In genomic region chr7:156607332-156608175, GRCh38 we compare ENCODE assay signal across 12 cellular contexts. TPM values are rescaled to one million over a fixed set of nuclear protein-coding genes. Genes with fewer than 3 reads are reported as not detected.
DNase-seq lines count a peak whose midpoint lies in the region; ATAC-seq and TF ChIP-seq lines count a peak whose summit lies in the region.
"Had no signal": no experiment of that assay in that cellular context is flagged by ENCODE, and none has a peak within 500 bp of the region (broad histone marks: within the 10 kb centered on the region; RNA-seq: fewer than 3 reads in every experiment).

No MANE protein-coding gene starts in this region.

- no peak overlapping the region for H3K27ac Mint-ChIP-seq in activated CD4-positive, alpha-beta T cell treated with anti-CD3 and anti-CD28 coated beads for 36 hours
- H3K27ac Mint-ChIP-seq: mesothelial cell of epicardium had no signal

- H3K9me3 ChIP-seq in ascending aorta: no peaks in the 10 kb centered on the region
- H3K9me3 ChIP-seq in stomach: no peaks in the 10 kb centered on the region
- no peaks in the 10 kb centered on the region for H3K9me3 ChIP-seq in Karpas-422 (ENCODE audit: low read length)

- intact Hi-C loops in activated CD4-positive, alpha-beta T cell treated with anti-CD3 and anti-CD28 coated beads for 36 hours (cut with DNase I, micrococcal nuclease): no loop called here
- intact Hi-C loops in ascending aorta (cut with DNase I) (no loop called here), stomach (cut with DNase I; ENCODE audit: low total_unique reads) (no loop called here)

- CTCF ChIA-PET in activated CD4-positive, alpha-beta T cell treated with anti-CD3 and anti-CD28 coated beads for 36 hours (lab: Charles Lee): interaction anchor here (0.6 kb wide), 1 partner anchor 64 kb away, joined by 3 read pairs; no protein-coding TSS in a partner anchor

- no peaks in the 10 kb centered on the region for H3K9me3 Mint-ChIP-seq in activated CD4-positive, alpha-beta T cell treated with anti-CD3 and anti-CD28 coated beads for 36 hours (ENCODE audit: low read depth)
- H3K9me3 Mint-ChIP-seq: mesothelial cell of epicardium had no signal

- H3K36me3 Mint-ChIP-seq in activated CD4-positive, alpha-beta T cell treated with anti-CD3 and anti-CD28 coated beads for 36 hours (ENCODE audit: low read depth): no peaks in the 10 kb centered on the region
- H3K36me3 Mint-ChIP-seq: mesothelial cell of epicardium had no signal

- 21 to 57% (median 38%) methylated on average over 48 to 84 of the region's 84 CpGs for WGBS in stomach, 5 donors

- TF ChIP-seq CTCF in ascending aorta (IDR thresholded peaks at IDR 0.05) (no peak), kidney epithelial cell (IDR thresholded peaks at IDR 0.05; ENCODE audit: insufficient read depth, low read length, poor library complexity, severe bottlenecking) (no peak), stomach (IDR thresholded peaks at IDR 0.05) (no peak)

- no peak overlapping the region for H3K9ac ChIP-seq in Karpas-422 (ENCODE audit: low read length)

- H2AFZ ChIP-seq in Karpas-422 (ENCODE audit: low read length): no peak overlapping the region

- peaks cover 27% of the 10 kb centered on the region for H3K27me3 Mint-ChIP-seq in activated CD4-positive, alpha-beta T cell treated with anti-CD3 and anti-CD28 coated beads for 36 hours

- ATAC-seq in activated CD4-positive, alpha-beta T cell treated with anti-CD3 and anti-CD28 coated beads for 36 hours: no peak
- no peak for ATAC-seq in HG03039 (IDR thresholded peaks at IDR 0.05; ENCODE audit: unreplicated experiment)

- H3K4me2 ChIP-seq in Karpas-422 (ENCODE audit: low read depth, low read length, poor library complexity, severe bottlenecking): no peak overlapping the region

- H3K36me3 ChIP-seq in ascending aorta (no peaks in the 10 kb centered on the region), kidney epithelial cell (ENCODE audit: control insufficient read depth, insufficient read depth, low read length) (no peaks in the 10 kb centered on the region), stomach (no peaks in the 10 kb centered on the region), Karpas-422 (ENCODE audit: insufficient read depth, low read length) (no peaks in the 10 kb centered on the region)

- H3K4me3 ChIP-seq in ascending aorta: peak overlapping the region; percentile 50 to 52
- peak overlapping the region; percentile 37 for H3K4me3 ChIP-seq in kidney epithelial cell (ENCODE audit: low read depth, low read length)
- peak overlapping the region; percentile 50 to 53 (median 50) for H3K4me3 ChIP-seq in stomach
- H3K4me3 ChIP-seq in Karpas-422 (ENCODE audit: low read length): no peak overlapping the region

- no peak for DNase-seq in activated CD4-positive, alpha-beta T cell treated with anti-CD3 and anti-CD28 coated beads for 36 hours
- no peak for DNase-seq in activated CD4-positive, alpha-beta T cell treated with anti-CD3 and anti-CD28 coated beads, Interleukin-2, amount 50 U/mL, for 4 hours
- DNase-seq in ascending aorta (ENCODE audit: low spot score in 2 of 2): no peak
- DNase-seq in kidney epithelial cell (ENCODE audit: low read depth): no peak
- DNase-seq in stomach: no peak
- no peak for DNase-seq in Karpas-422
- no peak for DNase-seq in cerebellar cortex (ENCODE audit: low spot score)
- DNase-seq: 8988T; effector CD4-positive, alpha-beta T cell; NCI-H82 had no signal

- H3K27me3 ChIP-seq in ascending aorta (no peaks in the 10 kb centered on the region), kidney epithelial cell (ENCODE audit: control insufficient read depth, insufficient read depth, low read length) (peaks cover 4% of the 10 kb centered on the region), stomach (peaks cover 0 to 22% (median 7%) of the 10 kb centered on the region in 3 donors), Karpas-422 (ENCODE audit: low read length) (no peaks in the 10 kb centered on the region)

- H3K4me1 Mint-ChIP-seq in activated CD4-positive, alpha-beta T cell treated with anti-CD3 and anti-CD28 coated beads for 36 hours: peaks cover 12% of the 10 kb centered on the region
- H3K4me1 Mint-ChIP-seq: mesothelial cell of epicardium had no signal

- peak overlapping the region; percentile 23 for H3K4me3 Mint-ChIP-seq in activated CD4-positive, alpha-beta T cell treated with anti-CD3 and anti-CD28 coated beads for 36 hours
- H3K4me3 Mint-ChIP-seq: mesothelial cell of epicardium had no signal

- no peak for TF ChIP-seq POLR2A in stomach (IDR thresholded peaks at IDR 0.05)

- H3K27ac ChIP-seq in ascending aorta (no peak overlapping the region), stomach (peak overlapping the region; percentile 28 to 68 (median 45)), Karpas-422 (ENCODE audit: low read length) (no peak overlapping the region)

- POLR2A ChIA-PET in activated CD4-positive, alpha-beta T cell treated with anti-CD3 and anti-CD28 coated beads for 36 hours (lab: Charles Lee): interaction anchor here (0.5 kb wide), 1 partner anchor 392 kb away, joined by 3 read pairs; no protein-coding TSS in a partner anchor

- no peak for TF ChIP-seq EP300 in stomach (IDR thresholded peaks at IDR 0.05)

- no peaks in the 10 kb centered on the region for H4K20me1 ChIP-seq in Karpas-422 (ENCODE audit: insufficient read depth, low read depth, low read length)

- no peaks in the 10 kb centered on the region for H3K9me2 ChIP-seq in Karpas-422 (replicated peaks; ENCODE audit: insufficient read depth, low read length)

- H3K4me1 ChIP-seq in ascending aorta (no peaks in the 10 kb centered on the region), stomach (peaks cover 23 to 40% (median 35%) of the 10 kb centered on the region in 4 donors), Karpas-422 (ENCODE audit: low read length) (no peaks in the 10 kb centered on the region)

- H3K79me2 ChIP-seq in Karpas-422 (ENCODE audit: low read length): no peaks in the 10 kb centered on the region

RNA-seq across cellular contexts. Expression of gene RNF32, which starts 33.0 kb away (rescaled TPM):
- total RNA-seq in activated CD4-positive, alpha-beta T cell treated with anti-CD3 and anti-CD28 coated beads for 36 hours: under 1 TPM; 0.71 to 0.90 TPM
- total RNA-seq in ascending aorta: 0.32 TPM
- 0.62 and 0.75 TPM in 2 replicates for total RNA-seq in kidney epithelial cell
- 1 to 10 TPM in 3 of 5 donors, not detected in 2; 1.2 to 4.7 (median 1.5) TPM for total RNA-seq in stomach
- 1 to 10 TPM; 2.2 to 4.1 (median 2.6) TPM for polyA plus RNA-seq in stomach
- total RNA-seq in Karpas-422 (2014; rRNA removed; shearing (Covaris generic); ENCODE audit: low replicate concordance): 1.3 and 2.3 TPM in 2 replicates

Comparison
In these comparisons a context has a peak if more than half of its experiments do, and no peak if none do; other contexts are left out.
1. H3K27ac ChIP-seq: peak in stomach (5 of 5); none in ascending aorta (0 of 2) and Karpas-422 (single experiment).